Comparison of ENCODE assay signal across 27 cellular contexts in genomic region chr14:28436821-28437220, GRCh38.
"Had no signal": no experiment of that assay in that cellular context is flagged by ENCODE, and none has a peak within 500 bp of the region (broad histone marks: within the 10 kb centered on the region; RNA-seq: fewer than 3 reads in every experiment).

No MANE protein-coding gene starts in this region.

- FAIRE-seq: colon, endometrium, endothelial cell of umbilical vein had no signal

- H3K9me3 ChIP-seq: colonic mucosa, esophagus muscularis mucosa, gastrocnemius medialis, gastroesophageal sphincter had no signal

- ATAC-seq: effector memory CD8-positive, alpha-beta T cell; esophagus mucosa; foreskin keratinocyte; gastrocnemius medialis; gastroesophageal sphincter; heart left ventricle; heart right ventricle had no signal

- H3K4me1 ChIP-seq: colonic mucosa, esophagus muscularis mucosa, esophagus squamous epithelium, foreskin keratinocyte, gastrocnemius medialis, gastroesophageal sphincter, heart left ventricle, heart right ventricle had no signal

- H3K4me3 ChIP-seq: colonic mucosa, coronary artery, dorsolateral prefrontal cortex, esophagus muscularis mucosa, esophagus squamous epithelium, gastrocnemius medialis, gastroesophageal sphincter, heart left ventricle, heart right ventricle had no signal

- DNase-seq: colonic mucosa; cortex of kidney; dermis blood vessel endothelial cell; dorsolateral prefrontal cortex; effector CD4-positive, alpha-beta T cell; effector CD8-positive, alpha-beta T cell; effector memory CD4-positive, alpha-beta T cell; effector memory CD8-positive, alpha-beta T cell; endodermal cell; erythroblast; esophagus squamous epithelium; foreskin fibroblast; foreskin keratinocyte; foreskin melanocyte; gastrocnemius medialis; glutamatergic neuron; head of caudate nucleus; heart left ventricle; heart right ventricle had no signal

- H3K27ac ChIP-seq: colonic mucosa, coronary artery, dorsolateral prefrontal cortex, epithelial cell of prostate, esophagus muscularis mucosa, esophagus squamous epithelium, foreskin keratinocyte, gastrocnemius medialis, gastroesophageal sphincter, heart left ventricle, heart right ventricle had no signal

- H3K36me3 ChIP-seq: colonic mucosa, esophagus muscularis mucosa, esophagus squamous epithelium, gastrocnemius medialis, gastroesophageal sphincter, heart left ventricle, heart right ventricle had no signal

- H3K27me3 ChIP-seq: colonic mucosa, dorsolateral prefrontal cortex, esophagus muscularis mucosa, esophagus squamous epithelium, foreskin keratinocyte, gastrocnemius medialis, gastroesophageal sphincter, heart left ventricle, heart right ventricle had no signal
